28 cellular contexts compared by ENCODE assay signal in the genomic region with DNA sequence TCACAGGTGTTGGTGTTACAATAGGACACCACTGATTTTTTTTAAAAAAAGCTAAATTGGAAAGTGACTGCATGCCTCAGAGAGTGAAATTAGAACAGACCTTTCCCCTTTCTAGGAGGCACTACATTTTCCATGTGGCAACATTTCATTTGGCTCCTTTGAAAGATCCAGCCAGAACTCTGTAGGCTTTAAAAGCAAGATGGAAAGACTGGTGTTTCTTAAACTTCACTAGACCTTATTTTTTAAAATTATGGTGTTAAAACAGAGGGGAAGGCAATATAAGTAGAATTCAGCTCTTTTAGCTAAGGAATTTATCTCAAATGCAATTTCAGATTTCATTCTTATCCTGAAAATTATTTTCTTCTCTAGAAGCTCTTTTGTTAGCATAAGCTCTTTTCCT.
DNase-seq lines count a peak whose midpoint lies in the region; ATAC-seq and TF ChIP-seq lines count a peak whose summit lies in the region.
"Had no signal": no experiment of that assay in that cellular context is flagged by ENCODE, and none has a peak within 500 bp of the region (broad histone marks: within the 10 kb centered on the region; RNA-seq: fewer than 3 reads in every experiment).

No MANE protein-coding gene starts in this region.

- CTCF ChIA-PET in WTC11 (lab: Charles Lee), result no interaction called here

- TF ChIP-seq CTCF in WTC11 (IDR thresholded peaks at IDR 0.05) (no peak), hepatocyte (IDR thresholded peaks at IDR 0.05; ENCODE audit: poor library complexity) (no peak)

- no peak overlapping the region for H3K4me2 ChIP-seq in GM23248 (ENCODE audit: unreplicated experiment)
- H3K4me2 ChIP-seq in hepatocyte, result no peak overlapping the region
- H3K4me2 ChIP-seq: smooth muscle cell had no signal

- H3K4me3 ChIP-seq in GM23248 (no peak overlapping the region), hepatocyte (no peak overlapping the region), skeletal muscle tissue (ENCODE audit: low read length in 3 of 3) (no peak overlapping the region)
- H3K4me3 ChIP-seq: gastrocnemius medialis, smooth muscle cell, stomach had no signal

- H3K27me3 ChIP-seq in GM23248 (replicated peaks; ENCODE audit: insufficient read depth) (no peaks in the 10 kb centered on the region), hepatocyte (no peaks in the 10 kb centered on the region), skeletal muscle tissue (ENCODE audit: control insufficient read depth in 3 of 3, insufficient read depth in 3 of 3, low read length in 3 of 3) (no peaks in the 10 kb centered on the region)
- H3K27me3 ChIP-seq: gastrocnemius medialis, stomach had no signal

- no peaks in the 10 kb centered on the region for H4K20me1 ChIP-seq in GM23248 (ENCODE audit: insufficient read depth)
- H4K20me1 ChIP-seq in hepatocyte (ENCODE audit: insufficient read depth, poor library complexity, severe bottlenecking), result no peaks in the 10 kb centered on the region

- POLR2A ChIA-PET in WTC11 (lab: Charles Lee), result no interaction called here

- in situ Hi-C loops in GM23248 (cut with MboI), result no loop called here

- H3K9ac ChIP-seq in GM23248 (no peak overlapping the region), skeletal muscle tissue (ENCODE audit: low read depth in 1 of 3, low read length in 3 of 3) (no peak overlapping the region)

- H3F3A ChIP-seq in GM23248 (ENCODE audit: insufficient read depth), result peaks cover 49% of the 10 kb centered on the region

- intact Hi-C loops in left colon (cut with DNase I, micrococcal nuclease), result no loop called here

- peak overlapping the region; percentile 31 for H2AFZ ChIP-seq in GM23248
- no peak overlapping the region for H2AFZ ChIP-seq in hepatocyte

- H3K79me2 ChIP-seq in GM23248 (ENCODE audit: insufficient read depth), result no peaks in the 10 kb centered on the region
- no peaks in the 10 kb centered on the region for H3K79me2 ChIP-seq in hepatocyte

- H3K9me3 ChIP-seq in GM23248 (ENCODE audit: low read depth) (no peaks in the 10 kb centered on the region), hepatocyte (ENCODE audit: low read depth) (no peaks in the 10 kb centered on the region), skeletal muscle tissue (ENCODE audit: control insufficient read depth in 3 of 3, low read length in 3 of 3) (no peaks in the 10 kb centered on the region)
- H3K9me3 ChIP-seq: gastrocnemius medialis, stomach had no signal

- no peaks in the 10 kb centered on the region for H3K27me3 Mint-ChIP-seq in WTC11 (ENCODE audit: low read depth)
- H3K27me3 Mint-ChIP-seq: activated naive CD4-positive, alpha-beta T cell treated with anti-CD3 and anti-CD28 coated beads, Interleukin-2, amount 50 U/mL, for 24 hours; CD4-positive, alpha-beta T cell had no signal

- H3K9me3 Mint-ChIP-seq in WTC11, result no peaks in the 10 kb centered on the region
- H3K9me3 Mint-ChIP-seq: activated naive CD4-positive, alpha-beta T cell treated with anti-CD3 and anti-CD28 coated beads, Interleukin-2, amount 50 U/mL, for 24 hours; activated T-helper 2 cell treated with anti-CD3 and anti-CD28 coated beads, Interferon-gamma antibody, Interleukin-2, Interleukin-4, amounts not matched to agents 10 μg/mL and 5 μg/mL and 100 μg/mL, durations not matched to agents 14 hours and 24 hours and 36 hours; CD4-positive, alpha-beta T cell; endodermal cell; T-cell had no signal

- DNase-seq in GM23248 (no peak), WTC11 (ENCODE audit: low spot score) (no peak), hepatocyte (ENCODE audit: low spot score) (no peak), DMS114 treated with DMSO at 0.1 percent for 48 hours (lab: John Stamatoyannopoulos, UW; ENCODE audit: unreplicated experiment) (no peak), left colon (no peak)
- DNase-seq: activated CD4-positive, alpha-beta T cell treated with anti-CD3 and anti-CD28 coated beads, Interleukin-2, amount 50 U/mL, for 4 hours; activated CD8-positive, alpha-beta memory T cell treated with anti-CD3 and anti-CD28 coated beads, Interleukin-2, amount 50 U/mL, for 48 hours; anterior cingulate cortex; CD4-positive, alpha-beta T cell; EL; endodermal cell; gastrocnemius medialis; GOT3; left cardiac atrium; mesendoderm; NCI-H1436; NCI-H2081 treated with DMSO at 0.1 percent for 48 hours; NCI-H226; retina; stimulated activated CD4-positive, alpha-beta T cell treated with anti-CD3 and anti-CD28 coated beads, Interleukin-2, amount 100 ng/mL, for 24 hours; stomach; T-cell; trophoblast cell had no signal

- H3K4me1 ChIP-seq in GM23248 (ENCODE audit: insufficient read depth) (peaks cover 65% of the 10 kb centered on the region), hepatocyte (ENCODE audit: insufficient read depth) (peaks cover 15% of the 10 kb centered on the region), skeletal muscle tissue (ENCODE audit: control insufficient read depth in 3 of 3, insufficient read depth in 3 of 3, low read length in 3 of 3) (peaks cover 8 to 17% (median 13%) of the 10 kb centered on the region in 3 donors)

- H3K4me3 Mint-ChIP-seq in WTC11, result no peak overlapping the region
- H3K4me3 Mint-ChIP-seq: activated naive CD4-positive, alpha-beta T cell treated with anti-CD3 and anti-CD28 coated beads, Interleukin-2, amount 50 U/mL, for 24 hours; CD4-positive, alpha-beta T cell; endodermal cell; T-cell had no signal

- H3K36me3 ChIP-seq in GM23248 (ENCODE audit: low read depth) (no peaks in the 10 kb centered on the region), hepatocyte (replicated peaks; ENCODE audit: insufficient read depth, low read depth) (no peaks in the 10 kb centered on the region), skeletal muscle tissue (ENCODE audit: control insufficient read depth in 3 of 3, insufficient read depth in 3 of 3, low read length in 3 of 3) (no peaks in the 10 kb centered on the region)
- H3K36me3 ChIP-seq: gastrocnemius medialis, stomach had no signal

- 0 out of 2 replicates have a peak overlapping the region, but pooled peaks have one; percentile 16 for H3K27ac Mint-ChIP-seq in WTC11
- H3K27ac Mint-ChIP-seq: activated naive CD4-positive, alpha-beta T cell treated with anti-CD3 and anti-CD28 coated beads, Interleukin-2, amount 50 U/mL, for 24 hours; activated T-helper 2 cell treated with anti-CD3 and anti-CD28 coated beads, Interferon-gamma antibody, Interleukin-2, Interleukin-4, amounts not matched to agents 10 μg/mL and 5 μg/mL and 100 μg/mL, durations not matched to agents 14 hours and 24 hours and 36 hours; CD4-positive, alpha-beta T cell; endodermal cell; T-cell had no signal

- H3K4me1 Mint-ChIP-seq in WTC11, result peaks cover 27% of the 10 kb centered on the region

- H3K27ac ChIP-seq in GM23248, result no peak overlapping the region
- H3K27ac ChIP-seq in hepatocyte, result peak overlapping the region; percentile 79
- peak overlapping the region; percentile 11 for H3K27ac ChIP-seq in skeletal muscle tissue (ENCODE audit: low read depth, low read length)
- H3K27ac ChIP-seq: gastrocnemius medialis had no signal

- H3K9me2 ChIP-seq in GM23248 (ENCODE audit: insufficient read depth) (no peaks in the 10 kb centered on the region), hepatocyte (replicated peaks; ENCODE audit: insufficient read depth) (no peaks in the 10 kb centered on the region)

- ATAC-seq in WTC11 (no peak), left colon (no peak), HG02642 (IDR thresholded peaks at IDR 0.05; ENCODE audit: poor library complexity, unreplicated experiment) (no peak)
- ATAC-seq: gastrocnemius medialis, left cardiac atrium had no signal

- no peaks in the 10 kb centered on the region for H3K36me3 Mint-ChIP-seq in WTC11
- H3K36me3 Mint-ChIP-seq: activated naive CD4-positive, alpha-beta T cell treated with anti-CD3 and anti-CD28 coated beads, Interleukin-2, amount 50 U/mL, for 24 hours; T-cell had no signal

TF ChIP-seq in WTC11, 78 proteins besides CTCF, POLR2A, EP300 and RAD21 (continues in another document):
- TF ChIP-seq ZNF138 (CRISPR knock-in tag; conservative IDR thresholded peaks at IDR 0.05) (no peak), GTF2I (CRISPR knock-in tag; conservative IDR thresholded peaks at IDR 0.05) (no peak), SP1 (CRISPR knock-in tag; conservative IDR thresholded peaks at IDR 0.05) (no peak), NR2C2 (CRISPR knock-in tag; IDR thresholded peaks at IDR 0.05) (no peak), SMAD4 (CRISPR knock-in tag; IDR thresholded peaks at IDR 0.05) (no peak), GRHL2 (CRISPR knock-in tag; IDR thresholded peaks at IDR 0.05; ENCODE audit: insufficient replicate concordance, severe bottlenecking) (no peak), ZNF263 (CRISPR knock-in tag; IDR thresholded peaks at IDR 0.05; ENCODE audit: low read depth) (no peak)
- TF ChIP-seq, protein P1, sequence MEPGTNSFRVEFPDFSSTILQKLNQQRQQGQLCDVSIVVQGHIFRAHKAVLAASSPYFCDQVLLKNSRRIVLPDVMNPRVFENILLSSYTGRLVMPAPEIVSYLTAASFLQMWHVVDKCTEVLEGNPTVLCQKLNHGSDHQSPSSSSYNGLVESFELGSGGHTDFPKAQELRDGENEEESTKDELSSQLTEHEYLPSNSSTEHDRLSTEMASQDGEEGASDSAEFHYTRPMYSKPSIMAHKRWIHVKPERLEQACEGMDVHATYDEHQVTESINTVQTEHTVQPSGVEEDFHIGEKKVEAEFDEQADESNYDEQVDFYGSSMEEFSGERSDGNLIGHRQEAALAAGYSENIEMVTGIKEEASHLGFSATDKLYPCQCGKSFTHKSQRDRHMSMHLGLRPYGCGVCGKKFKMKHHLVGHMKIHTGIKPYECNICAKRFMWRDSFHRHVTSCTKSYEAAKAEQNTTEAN (CRISPR knock-in tag; IDR thresholded peaks at IDR 0.05), result no peak
- TF ChIP-seq, protein P2, sequence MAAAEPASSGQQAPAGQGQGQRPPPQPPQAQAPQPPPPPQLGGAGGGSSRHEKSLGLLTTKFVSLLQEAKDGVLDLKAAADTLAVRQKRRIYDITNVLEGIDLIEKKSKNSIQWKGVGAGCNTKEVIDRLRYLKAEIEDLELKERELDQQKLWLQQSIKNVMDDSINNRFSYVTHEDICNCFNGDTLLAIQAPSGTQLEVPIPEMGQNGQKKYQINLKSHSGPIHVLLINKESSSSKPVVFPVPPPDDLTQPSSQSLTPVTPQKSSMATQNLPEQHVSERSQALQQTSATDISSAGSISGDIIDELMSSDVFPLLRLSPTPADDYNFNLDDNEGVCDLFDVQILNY (CRISPR knock-in tag; IDR thresholded peaks at IDR 0.05), result no peak
- TF ChIP-seq, protein P3, sequence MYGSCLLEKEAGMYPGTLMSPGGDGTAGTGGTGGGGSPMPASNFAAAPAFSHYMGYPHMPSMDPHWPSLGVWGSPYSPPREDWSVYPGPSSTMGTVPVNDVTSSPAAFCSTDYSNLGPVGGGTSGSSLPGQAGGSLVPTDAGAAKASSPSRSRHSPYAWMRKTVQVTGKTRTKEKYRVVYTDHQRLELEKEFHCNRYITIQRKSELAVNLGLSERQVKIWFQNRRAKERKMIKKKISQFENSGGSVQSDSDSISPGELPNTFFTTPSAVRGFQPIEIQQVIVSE (CRISPR knock-in tag; IDR thresholded peaks at IDR 0.05; ENCODE audit: borderline replicate concordance), result no peak
